In the genomic region with DNA sequence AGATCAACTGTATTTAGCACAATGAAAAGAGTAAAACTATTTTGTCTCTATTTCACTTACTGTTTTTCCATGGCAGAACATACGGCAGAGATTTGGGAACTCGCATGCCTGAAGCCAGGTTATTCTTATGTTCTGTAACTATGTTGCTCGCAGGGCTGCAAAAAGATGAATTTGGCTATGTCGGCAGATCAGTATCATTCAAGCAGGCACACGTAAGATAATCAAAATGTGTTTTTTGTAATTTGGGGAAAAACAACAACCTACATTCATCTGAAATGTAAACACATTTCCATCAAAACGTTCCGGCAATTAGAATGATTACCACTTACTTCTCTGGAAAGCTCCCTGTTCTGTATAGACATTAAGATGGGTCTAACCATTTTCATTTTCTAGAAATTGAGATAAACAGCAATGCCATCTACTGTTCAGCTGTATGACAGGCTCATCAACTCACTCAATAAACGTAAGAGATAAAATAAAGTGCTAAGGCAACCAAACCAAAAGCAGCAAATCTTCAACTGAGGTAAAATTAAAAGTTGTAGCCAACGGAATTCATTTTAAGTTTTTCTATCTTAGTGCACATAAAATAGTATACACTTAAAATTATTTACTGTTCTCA, we compare ENCODE assay signal across 2 cellular contexts.
TF ChIP-seq lines count a peak whose summit lies in the region.

No MANE protein-coding gene starts in this region.

TF ChIP-seq in K562, 482 proteins besides CTCF, POLR2A, EP300 and RAD21:
- TF ChIP-seq ZNF695 (CRISPR knock-in tag; IDR thresholded peaks at IDR 0.05) = no peak
- TF ChIP-seq, protein P1, sequence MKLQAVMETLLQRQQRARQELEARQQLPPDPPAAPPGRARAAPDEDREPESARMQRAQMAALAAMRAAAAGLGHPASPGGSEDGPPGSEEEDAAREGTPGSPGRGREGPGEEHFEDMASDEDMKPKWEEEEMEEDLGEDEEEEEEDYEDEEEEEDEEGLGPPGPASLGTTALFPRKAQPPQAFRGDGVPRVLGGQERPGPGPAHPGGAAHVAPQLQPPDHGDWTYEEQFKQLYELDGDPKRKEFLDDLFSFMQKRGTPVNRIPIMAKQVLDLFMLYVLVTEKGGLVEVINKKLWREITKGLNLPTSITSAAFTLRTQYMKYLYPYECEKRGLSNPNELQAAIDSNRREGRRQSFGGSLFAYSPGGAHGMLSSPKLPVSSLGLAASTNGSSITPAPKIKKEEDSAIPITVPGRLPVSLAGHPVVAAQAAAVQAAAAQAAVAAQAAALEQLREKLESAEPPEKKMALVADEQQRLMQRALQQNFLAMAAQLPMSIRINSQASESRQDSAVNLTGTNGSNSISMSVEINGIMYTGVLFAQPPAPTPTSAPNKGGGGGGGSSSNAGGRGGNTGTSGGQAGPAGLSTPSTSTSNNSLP (IDR thresholded peaks at IDR 0.05; ENCODE audit: borderline replicate concordance, low read depth, low read length) = no peak
- no peak for TF ChIP-seq ERF (CRISPR knock-in tag; IDR thresholded peaks at IDR 0.05)
- TF ChIP-seq RBM34 (IDR thresholded peaks at IDR 0.05; ENCODE audit: borderline replicate concordance, insufficient read depth, low read length) = no peak
- TF ChIP-seq, protein P2, sequence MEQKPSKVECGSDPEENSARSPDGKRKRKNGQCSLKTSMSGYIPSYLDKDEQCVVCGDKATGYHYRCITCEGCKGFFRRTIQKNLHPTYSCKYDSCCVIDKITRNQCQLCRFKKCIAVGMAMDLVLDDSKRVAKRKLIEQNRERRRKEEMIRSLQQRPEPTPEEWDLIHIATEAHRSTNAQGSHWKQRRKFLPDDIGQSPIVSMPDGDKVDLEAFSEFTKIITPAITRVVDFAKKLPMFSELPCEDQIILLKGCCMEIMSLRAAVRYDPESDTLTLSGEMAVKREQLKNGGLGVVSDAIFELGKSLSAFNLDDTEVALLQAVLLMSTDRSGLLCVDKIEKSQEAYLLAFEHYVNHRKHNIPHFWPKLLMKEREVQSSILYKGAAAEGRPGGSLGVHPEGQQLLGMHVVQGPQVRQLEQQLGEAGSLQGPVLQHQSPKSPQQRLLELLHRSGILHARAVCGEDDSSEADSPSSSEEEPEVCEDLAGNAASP (IDR thresholded peaks at IDR 0.05) = no peak
- no peak for TF ChIP-seq ARID1B (IDR thresholded peaks at IDR 0.05)
- TF ChIP-seq, protein P3, sequence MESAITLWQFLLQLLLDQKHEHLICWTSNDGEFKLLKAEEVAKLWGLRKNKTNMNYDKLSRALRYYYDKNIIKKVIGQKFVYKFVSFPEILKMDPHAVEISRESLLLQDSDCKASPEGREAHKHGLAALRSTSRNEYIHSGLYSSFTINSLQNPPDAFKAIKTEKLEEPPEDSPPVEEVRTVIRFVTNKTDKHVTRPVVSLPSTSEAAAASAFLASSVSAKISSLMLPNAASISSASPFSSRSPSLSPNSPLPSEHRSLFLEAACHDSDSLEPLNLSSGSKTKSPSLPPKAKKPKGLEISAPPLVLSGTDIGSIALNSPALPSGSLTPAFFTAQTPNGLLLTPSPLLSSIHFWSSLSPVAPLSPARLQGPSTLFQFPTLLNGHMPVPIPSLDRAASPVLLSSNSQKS (CRISPR knock-in tag; IDR thresholded peaks at IDR 0.05) = no peak
- TF ChIP-seq NRF1 (conservative IDR thresholded peaks at IDR 0.05 in 1 of 2, IDR thresholded peaks at IDR 0.05 in 1 of 2) = no peak
- no peak for TF ChIP-seq CBX2 (IDR thresholded peaks at IDR 0.05; ENCODE audit: insufficient read depth, low read length, poor library complexity, severe bottlenecking)
- no peak for TF ChIP-seq NCOA6 (IDR thresholded peaks at IDR 0.05)
- TF ChIP-seq, protein P4, sequence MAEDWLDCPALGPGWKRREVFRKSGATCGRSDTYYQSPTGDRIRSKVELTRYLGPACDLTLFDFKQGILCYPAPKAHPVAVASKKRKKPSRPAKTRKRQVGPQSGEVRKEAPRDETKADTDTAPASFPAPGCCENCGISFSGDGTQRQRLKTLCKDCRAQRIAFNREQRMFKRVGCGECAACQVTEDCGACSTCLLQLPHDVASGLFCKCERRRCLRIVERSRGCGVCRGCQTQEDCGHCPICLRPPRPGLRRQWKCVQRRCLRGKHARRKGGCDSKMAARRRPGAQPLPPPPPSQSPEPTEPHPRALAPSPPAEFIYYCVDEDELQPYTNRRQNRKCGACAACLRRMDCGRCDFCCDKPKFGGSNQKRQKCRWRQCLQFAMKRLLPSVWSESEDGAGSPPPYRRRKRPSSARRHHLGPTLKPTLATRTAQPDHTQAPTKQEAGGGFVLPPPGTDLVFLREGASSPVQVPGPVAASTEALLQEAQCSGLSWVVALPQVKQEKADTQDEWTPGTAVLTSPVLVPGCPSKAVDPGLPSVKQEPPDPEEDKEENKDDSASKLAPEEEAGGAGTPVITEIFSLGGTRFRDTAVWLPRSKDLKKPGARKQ (CRISPR knock-in tag; IDR thresholded peaks at IDR 0.05) = no peak
- TF ChIP-seq ZNF57 (CRISPR knock-in tag; IDR thresholded peaks at IDR 0.05) = no peak
- no peak for TF ChIP-seq ZNF23 (CRISPR knock-in tag; IDR thresholded peaks at IDR 0.05)
- no peak for TF ChIP-seq ZNF212 (CRISPR knock-in tag; IDR thresholded peaks at IDR 0.05)
- no peak for TF ChIP-seq ZBTB1 (CRISPR knock-in tag; IDR thresholded peaks at IDR 0.05; ENCODE audit: borderline replicate concordance, low read depth)
- TF ChIP-seq, protein P5, sequence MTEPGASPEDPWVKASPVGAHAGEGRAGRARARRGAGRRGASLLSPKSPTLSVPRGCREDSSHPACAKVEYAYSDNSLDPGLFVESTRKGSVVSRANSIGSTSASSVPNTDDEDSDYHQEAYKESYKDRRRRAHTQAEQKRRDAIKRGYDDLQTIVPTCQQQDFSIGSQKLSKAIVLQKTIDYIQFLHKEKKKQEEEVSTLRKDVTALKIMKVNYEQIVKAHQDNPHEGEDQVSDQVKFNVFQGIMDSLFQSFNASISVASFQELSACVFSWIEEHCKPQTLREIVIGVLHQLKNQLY (CRISPR knock-in tag; conservative IDR thresholded peaks at IDR 0.05) = no peak

TF ChIP-seq in neural cell, 6 proteins besides CTCF, POLR2A, EP300 and RAD21:
- no peak for TF ChIP-seq TAF1 (IDR thresholded peaks at IDR 0.05; ENCODE audit: low read depth)
- TF ChIP-seq, protein P6, sequence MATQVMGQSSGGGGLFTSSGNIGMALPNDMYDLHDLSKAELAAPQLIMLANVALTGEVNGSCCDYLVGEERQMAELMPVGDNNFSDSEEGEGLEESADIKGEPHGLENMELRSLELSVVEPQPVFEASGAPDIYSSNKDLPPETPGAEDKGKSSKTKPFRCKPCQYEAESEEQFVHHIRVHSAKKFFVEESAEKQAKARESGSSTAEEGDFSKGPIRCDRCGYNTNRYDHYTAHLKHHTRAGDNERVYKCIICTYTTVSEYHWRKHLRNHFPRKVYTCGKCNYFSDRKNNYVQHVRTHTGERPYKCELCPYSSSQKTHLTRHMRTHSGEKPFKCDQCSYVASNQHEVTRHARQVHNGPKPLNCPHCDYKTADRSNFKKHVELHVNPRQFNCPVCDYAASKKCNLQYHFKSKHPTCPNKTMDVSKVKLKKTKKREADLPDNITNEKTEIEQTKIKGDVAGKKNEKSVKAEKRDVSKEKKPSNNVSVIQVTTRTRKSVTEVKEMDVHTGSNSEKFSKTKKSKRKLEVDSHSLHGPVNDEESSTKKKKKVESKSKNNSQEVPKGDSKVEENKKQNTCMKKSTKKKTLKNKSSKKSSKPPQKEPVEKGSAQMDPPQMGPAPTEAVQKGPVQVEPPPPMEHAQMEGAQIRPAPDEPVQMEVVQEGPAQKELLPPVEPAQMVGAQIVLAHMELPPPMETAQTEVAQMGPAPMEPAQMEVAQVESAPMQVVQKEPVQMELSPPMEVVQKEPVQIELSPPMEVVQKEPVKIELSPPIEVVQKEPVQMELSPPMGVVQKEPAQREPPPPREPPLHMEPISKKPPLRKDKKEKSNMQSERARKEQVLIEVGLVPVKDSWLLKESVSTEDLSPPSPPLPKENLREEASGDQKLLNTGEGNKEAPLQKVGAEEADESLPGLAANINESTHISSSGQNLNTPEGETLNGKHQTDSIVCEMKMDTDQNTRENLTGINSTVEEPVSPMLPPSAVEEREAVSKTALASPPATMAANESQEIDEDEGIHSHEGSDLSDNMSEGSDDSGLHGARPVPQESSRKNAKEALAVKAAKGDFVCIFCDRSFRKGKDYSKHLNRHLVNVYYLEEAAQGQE (IDR thresholded peaks at IDR 0.05; ENCODE audit: borderline replicate concordance) = no peak
- no peak for TF ChIP-seq SMC3 (conservative IDR thresholded peaks at IDR 0.05; ENCODE audit: poor library complexity)
- TF ChIP-seq EZH2 (IDR thresholded peaks at IDR 0.05; ENCODE audit: borderline replicate concordance, insufficient read depth, low read length, poor library complexity, severe bottlenecking) = no peak
- TF ChIP-seq MXI1 (conservative IDR thresholded peaks at IDR 0.05; ENCODE audit: poor library complexity, severe bottlenecking) = no peak
- TF ChIP-seq POLR2AphosphoS5 (IDR thresholded peaks at IDR 0.05) = no peak
